14 cellular contexts compared by ENCODE assay signal in the genomic region with DNA sequence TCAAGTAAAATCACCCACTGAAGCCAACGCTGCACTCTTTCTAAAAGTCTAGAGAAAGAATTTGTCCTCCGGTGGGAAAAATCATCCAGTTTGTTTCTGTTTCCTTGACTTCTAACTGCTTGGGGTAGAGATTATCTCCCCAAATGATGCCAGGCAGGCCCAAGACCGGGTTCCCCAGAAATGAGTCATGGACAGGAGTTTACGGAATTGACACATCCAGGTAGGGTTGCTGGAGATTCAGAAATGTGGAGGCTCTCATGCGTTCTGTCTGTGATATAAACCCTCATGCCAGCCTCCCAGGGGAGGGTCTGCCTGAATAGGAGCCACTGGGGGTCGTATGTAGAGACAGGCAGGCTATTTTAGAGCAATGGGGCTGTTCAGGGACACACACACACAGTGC.
A peak's percentile ranks its signal among the peaks of the same experiment; 100 is the strongest.
DNase-seq lines count a peak whose midpoint lies in the region; ATAC-seq and TF ChIP-seq lines count a peak whose summit lies in the region.
"Had no signal": no experiment of that assay in that cellular context is flagged by ENCODE, and none has a peak within 500 bp of the region (broad histone marks: within the 10 kb centered on the region; RNA-seq: fewer than 3 reads in every experiment).

No MANE protein-coding gene starts in this region.

- CTCF ChIA-PET in activated naive CD4-positive, alpha-beta T cell treated with anti-CD3 and anti-CD28 coated beads, Interleukin-2, amount 10 ng/mL, durations not matched to agents 7 days and 5 days (lab: Charles Lee) = no interaction called here
- CTCF ChIA-PET in RWPE1 (lab: Yijun Ruan, JAX) = no interaction called here
- CTCF ChIA-PET in PC-9 (lab: Charles Lee) = no interaction called here

- no peaks in the 10 kb centered on the region for H3K9me3 ChIP-seq in BLaER1 treated with 17β-estradiol and CSF1 and Interleukin-3, amounts not matched to agents 10 nM and 100 nM (replicated peaks in 1 of 11)
- H3K9me3 ChIP-seq in PC-9 (ENCODE audit: insufficient read depth, low read depth) = no peaks in the 10 kb centered on the region
- H3K9me3 ChIP-seq: Caco-2 had no signal

- peak overlapping the region; percentile 9 to 83 for H3K27ac Mint-ChIP-seq in activated naive CD4-positive, alpha-beta T cell treated with anti-CD3 and anti-CD28 coated beads, Interleukin-2, amount 50 U/mL, for 72 hours
- no peak overlapping the region for H3K27ac Mint-ChIP-seq in activated naive CD4-positive, alpha-beta T cell treated with anti-CD3 and anti-CD28 coated beads, Interleukin-2, amount 10 ng/mL, durations not matched to agents 7 days and 5 days
- H3K27ac Mint-ChIP-seq: CD8-positive, alpha-beta memory T cell had no signal

- H3K9ac ChIP-seq in BLaER1 treated with 17β-estradiol and CSF1 and Interleukin-3, amounts not matched to agents 10 nM and 100 nM = no peak overlapping the region

- no peaks in the 10 kb centered on the region for H3K36me3 ChIP-seq in BLaER1 treated with 17β-estradiol and CSF1 and Interleukin-3, amounts not matched to agents 10 nM and 100 nM
- H3K36me3 ChIP-seq in PC-9 (ENCODE audit: low read depth) = no peaks in the 10 kb centered on the region

- no peaks in the 10 kb centered on the region for H3K9me3 Mint-ChIP-seq in activated naive CD4-positive, alpha-beta T cell treated with anti-CD3 and anti-CD28 coated beads, Interleukin-2, amount 50 U/mL, for 72 hours
- no peaks in the 10 kb centered on the region for H3K9me3 Mint-ChIP-seq in activated naive CD4-positive, alpha-beta T cell treated with anti-CD3 and anti-CD28 coated beads, Interleukin-2, amount 10 ng/mL, durations not matched to agents 7 days and 5 days

- TF ChIP-seq CTCF in RWPE1 (conservative IDR thresholded peaks at IDR 0.05; ENCODE audit: low read depth) (no peak), omental fat pad (IDR thresholded peaks at IDR 0.05) (no peak), PC-9 (conservative IDR thresholded peaks at IDR 0.05) (no peak)

- H3K9me2 ChIP-seq in PC-9 (ENCODE audit: insufficient read depth) = no peaks in the 10 kb centered on the region

- peaks cover 43% of the 10 kb centered on the region for H3K4me1 Mint-ChIP-seq in activated naive CD4-positive, alpha-beta T cell treated with anti-CD3 and anti-CD28 coated beads, Interleukin-2, amount 10 ng/mL, durations not matched to agents 7 days and 5 days
- H3K4me1 Mint-ChIP-seq: CD8-positive, alpha-beta memory T cell had no signal

- BruUV-seq in PC-9 (replicated peaks; lab: Mats Ljungman, UMichigan) = no TSS peak

- H3F3A ChIP-seq in PC-9 (ENCODE audit: insufficient read depth, low read depth) = no peaks in the 10 kb centered on the region

- H3K79me2 ChIP-seq in PC-9 (ENCODE audit: low read depth) = no peaks in the 10 kb centered on the region

- no peaks in the 10 kb centered on the region for H3K27me3 Mint-ChIP-seq in activated naive CD4-positive, alpha-beta T cell treated with anti-CD3 and anti-CD28 coated beads, Interleukin-2, amount 10 ng/mL, durations not matched to agents 7 days and 5 days

- POLR2A ChIA-PET in RWPE1 (lab: Yijun Ruan, JAX; ENCODE audit: low non-redundant PET) (no interaction called here), PC-9 (lab: Charles Lee; ENCODE audit: unreplicated experiment) (no interaction called here)

- H3K4me1 ChIP-seq in BLaER1 treated with 17β-estradiol and CSF1 and Interleukin-3, amounts not matched to agents 10 nM and 100 nM = peaks cover 23 to 53% (median 49%) of the 10 kb centered on the region in 10 experiments
- no peaks in the 10 kb centered on the region for H3K4me1 ChIP-seq in PC-9 (replicated peaks; ENCODE audit: insufficient read depth)
- H3K4me1 ChIP-seq: Caco-2 had no signal

- peak overlapping the region in 10 of 11 experiments; percentile 50 to 85 (median 70); a peak in 17 of 22 replicates for H3K4me2 ChIP-seq in BLaER1 treated with 17β-estradiol and CSF1 and Interleukin-3, amounts not matched to agents 10 nM and 100 nM
- no peak overlapping the region for H3K4me2 ChIP-seq in PC-9

- no peak overlapping the region for H3K4me3 Mint-ChIP-seq in activated naive CD4-positive, alpha-beta T cell treated with anti-CD3 and anti-CD28 coated beads, Interleukin-2, amount 10 ng/mL, durations not matched to agents 7 days and 5 days
- H3K4me3 Mint-ChIP-seq: CD8-positive, alpha-beta memory T cell had no signal

- H3K36me3 Mint-ChIP-seq in activated naive CD4-positive, alpha-beta T cell treated with anti-CD3 and anti-CD28 coated beads, Interleukin-2, amount 50 U/mL, for 72 hours = peaks cover 0 to 3% of the 10 kb centered on the region in 2 donors
- H3K36me3 Mint-ChIP-seq in activated naive CD4-positive, alpha-beta T cell treated with anti-CD3 and anti-CD28 coated beads, Interleukin-2, amount 10 ng/mL, durations not matched to agents 7 days and 5 days = no peaks in the 10 kb centered on the region
- H3K36me3 Mint-ChIP-seq: CD8-positive, alpha-beta memory T cell had no signal

- no peak overlapping the region for H3K27ac ChIP-seq in BLaER1 treated with 17β-estradiol and CSF1 and Interleukin-3, amounts not matched to agents 10 nM and 100 nM
- H3K27ac ChIP-seq in RWPE1 (no peak overlapping the region), PC-9 (no peak overlapping the region)
- H3K27ac ChIP-seq: C4-2B had no signal

- H2AFZ ChIP-seq in PC-9 = no peak overlapping the region

- no peak for ATAC-seq in activated naive CD4-positive, alpha-beta T cell treated with anti-CD3 and anti-CD28 coated beads, Interleukin-2, amount 50 U/mL, for 72 hours
- peak; percentile 65 for ATAC-seq in omental fat pad (ENCODE audit: low FRiP score)

- no peaks in the 10 kb centered on the region for H3K27me3 ChIP-seq in BLaER1 treated with 17β-estradiol and CSF1 and Interleukin-3, amounts not matched to agents 10 nM and 100 nM
- H3K27me3 ChIP-seq in PC-9 (ENCODE audit: insufficient read depth, low read depth) = peaks cover 30% of the 10 kb centered on the region

- H3K4me3 ChIP-seq in BLaER1 treated with 17β-estradiol and CSF1 and Interleukin-3, amounts not matched to agents 10 nM and 100 nM = no peak overlapping the region
- H3K4me3 ChIP-seq in PC-9 = no peak overlapping the region

- intact Hi-C loops in PC-9 (cut with micrococcal nuclease; ENCODE audit: unreplicated experiment) = no loop called here

- DNase-seq in activated naive CD4-positive, alpha-beta T cell treated with anti-CD3 and anti-CD28 coated beads, Interleukin-2, amount 50 U/mL, for 72 hours (ENCODE audit: low spot score in 2 of 2) = no peak
- DNase-seq in activated naive CD4-positive, alpha-beta T cell treated with anti-CD3 and anti-CD28 coated beads, Interleukin-2, amount 10 ng/mL, durations not matched to agents 7 days and 5 days = no peak
- peak; percentile 17 for DNase-seq in RWPE1 (ENCODE audit: low spot score)
- DNase-seq in omental fat pad (ENCODE audit: low spot score) = no peak
- no peak for DNase-seq in retina
- no peak for DNase-seq in PC-9
- DNase-seq: 8988T; AML-193; Caco-2; CD8-positive, alpha-beta memory T cell; GF-D8; IMR-90 had no signal

- H4K20me1 ChIP-seq in BLaER1 treated with 17β-estradiol and CSF1 and Interleukin-3, amounts not matched to agents 10 nM and 100 nM = 0 out of 22 replicates have a peak, but pooled peaks cover 0 to 15% (median 0%) of the 10 kb centered on the region in 11 experiments
- H4K20me1 ChIP-seq in PC-9 (ENCODE audit: insufficient read depth) = no peaks in the 10 kb centered on the region
